In the genomic region with DNA sequence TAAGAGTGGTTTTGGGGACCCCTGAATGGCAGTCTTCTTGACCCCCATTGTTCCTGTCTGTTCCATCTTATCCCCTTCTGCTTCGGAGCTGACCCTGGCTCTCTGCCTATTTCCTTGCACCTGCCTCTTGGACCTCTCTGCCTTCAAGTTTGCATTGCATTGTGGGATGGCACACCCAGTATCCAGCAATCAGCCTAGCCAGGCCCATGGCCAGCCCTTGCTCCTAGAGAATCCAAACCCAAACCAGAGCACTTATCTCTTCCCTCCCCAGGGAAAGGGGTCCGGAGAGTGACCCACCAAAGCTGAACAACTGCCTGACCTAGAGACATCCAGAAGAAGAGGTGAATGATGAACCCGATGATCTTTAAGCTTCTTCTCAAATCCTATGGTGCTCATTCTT, we compare ENCODE assay signal across 18 cellular contexts.
A peak's percentile ranks its signal among the peaks of the same experiment; 100 is the strongest.
DNase-seq lines count a peak whose midpoint lies in the region; TF ChIP-seq lines count a peak whose summit lies in the region.
"Had no signal": no experiment of that assay in that cellular context is flagged by ENCODE, and none has a peak within 500 bp of the region (broad histone marks: within the 10 kb centered on the region; RNA-seq: fewer than 3 reads in every experiment).

No MANE protein-coding gene starts in this region.

- peaks cover 28% of the 10 kb centered on the region for H3K4me1 Mint-ChIP-seq in neural crest cell
- H3K4me1 Mint-ChIP-seq: B cell had no signal

- H3K9me3 ChIP-seq in spleen = peaks cover 0 to 17% (median 10%) of the 10 kb centered on the region in 8 donors
- H3K9me3 ChIP-seq in left ventricle myocardium inferior (replicated peaks) = peaks cover 14% of the 10 kb centered on the region
- H3K9me3 ChIP-seq: A549 had no signal

- TF ChIP-seq POLR2A in spleen (IDR thresholded peaks at IDR 0.05) = no peak

- H3K27me3 Mint-ChIP-seq in neural crest cell (ENCODE audit: low read depth) = no peaks in the 10 kb centered on the region

- peaks cover 8% of the 10 kb centered on the region for H3K9me3 Mint-ChIP-seq in neural crest cell
- H3K9me3 Mint-ChIP-seq: CD8-positive, alpha-beta T cell had no signal

- no peak for TF ChIP-seq CTCF in neural crest cell (conservative IDR thresholded peaks at IDR 0.05)
- TF ChIP-seq CTCF in spleen (IDR thresholded peaks at IDR 0.05 in 8 of 11, conservative IDR thresholded peaks at IDR 0.05 in 3 of 11) = no peak
- TF ChIP-seq CTCF in left ventricle myocardium inferior (IDR thresholded peaks at IDR 0.05; ENCODE audit: borderline replicate concordance) = no peak

- DNase-seq in NCI-H2029 (lab: John Stamatoyannopoulos, UW) (peak; percentile 13), NCI-H2029 treated with DMSO at 0.1 percent for 48 hours (lab: John Stamatoyannopoulos, UW) (no peak), ecto neural progenitor cell (ENCODE audit: low spot score) (peak; percentile 10), neural crest cell (ENCODE audit: low read depth, low spot score) (no peak), spleen (peak; percentile 44), T-helper 2 cell (no peak), AG20443 (ENCODE audit: low spot score) (no peak), left ventricle myocardium inferior (no peak)
- DNase-seq: Calu3; CD8-positive, alpha-beta T cell; DMS79 treated with DMSO at 0.1 percent for 48 hours; GF-D8; H7 had no signal

- H3K36me3 Mint-ChIP-seq in neural crest cell (ENCODE audit: low read depth) = peaks cover 3% of the 10 kb centered on the region
- H3K36me3 Mint-ChIP-seq: CD8-positive, alpha-beta T cell had no signal

- 76 to 94% (median 90%) methylated on average over 3 of the region's 3 CpGs for WGBS in spleen, 5 donors

- intact Hi-C loops in spleen (cut with DNase I; ENCODE audit: low total_unique reads) (no loop called here), left ventricle myocardium inferior (cut with micrococcal nuclease) (no loop called here)

- H3K4me3 Mint-ChIP-seq in neural crest cell = no peak overlapping the region
- H3K4me3 Mint-ChIP-seq: B cell; CD8-positive, alpha-beta T cell; GM23338 had no signal

- H3K27me3 ChIP-seq in spleen (replicated peaks in 1 of 7) (peaks cover 0 to 6% (median 0%) of the 10 kb centered on the region in 7 donors), left ventricle myocardium inferior (ENCODE audit: low read depth) (peaks cover 4% of the 10 kb centered on the region)
- H3K27me3 ChIP-seq: BLaER1 treated with 17β-estradiol and CSF1 and Interleukin-3, amounts not matched to agents 10 nM and 100 nM had no signal

- H3K36me3 ChIP-seq in spleen = no peaks in the 10 kb centered on the region
- H3K36me3 ChIP-seq in left ventricle myocardium inferior = no peaks in the 10 kb centered on the region
- H3K36me3 ChIP-seq: BLaER1 treated with 17β-estradiol and CSF1 and Interleukin-3, amounts not matched to agents 10 nM and 100 nM had no signal

- H3K4me3 ChIP-seq in spleen (no peak overlapping the region), left ventricle myocardium inferior (no peak overlapping the region)
- H3K4me3 ChIP-seq: A549; BLaER1 treated with 17β-estradiol and CSF1 and Interleukin-3, amounts not matched to agents 10 nM and 100 nM; GM23338 had no signal

- H3K27ac ChIP-seq in spleen = no peak overlapping the region
- no peak overlapping the region for H3K27ac ChIP-seq in left ventricle myocardium inferior (replicated peaks)
- H3K27ac ChIP-seq: 22Rv1; A549; BLaER1 treated with 17β-estradiol and CSF1 and Interleukin-3, amounts not matched to agents 10 nM and 100 nM had no signal

- no peaks in the 10 kb centered on the region for H3K4me1 ChIP-seq in spleen
- H3K4me1 ChIP-seq in left ventricle myocardium inferior = peaks cover 3% of the 10 kb centered on the region
- H3K4me1 ChIP-seq: A549 had no signal

- peak overlapping the region; percentile 29 for H3K27ac Mint-ChIP-seq in neural crest cell (ENCODE audit: unreplicated experiment)
- H3K27ac Mint-ChIP-seq: B cell; CD8-positive, alpha-beta T cell; GM23338 had no signal

Comparison
In these comparisons a context has a peak if more than half of its experiments do, and no peak if none do; other contexts are left out.
1. DNase-seq: peak in NCI-H2029 (single experiment), ecto neural progenitor cell (single experiment) and spleen (single experiment); none in NCI-H2029 treated with DMSO at 0.1 percent for 48 hours (single experiment), neural crest cell (single experiment), T-helper 2 cell (0 of 5), AG20443 (single experiment) and left ventricle myocardium inferior (single experiment).